1 cellular context compared by ENCODE assay signal in genomic region chr4:182549386-182549785, GRCh38.
TF ChIP-seq lines count a peak whose summit lies in the region.

No MANE protein-coding gene starts in this region.

TF ChIP-seq in H1, 55 proteins besides CTCF, POLR2A, EP300 and RAD21 (continued from another document):
- TF ChIP-seq ATF3 (IDR thresholded peaks at IDR 0.05; ENCODE audit: insufficient read depth, low read depth, low read length) (no peak), PHF8 (conservative IDR thresholded peaks at IDR 0.05; ENCODE audit: low read depth, low read length) (no peak), JUND (IDR thresholded peaks at IDR 0.05; ENCODE audit: low read length) (no peak)
